In the genomic region with DNA sequence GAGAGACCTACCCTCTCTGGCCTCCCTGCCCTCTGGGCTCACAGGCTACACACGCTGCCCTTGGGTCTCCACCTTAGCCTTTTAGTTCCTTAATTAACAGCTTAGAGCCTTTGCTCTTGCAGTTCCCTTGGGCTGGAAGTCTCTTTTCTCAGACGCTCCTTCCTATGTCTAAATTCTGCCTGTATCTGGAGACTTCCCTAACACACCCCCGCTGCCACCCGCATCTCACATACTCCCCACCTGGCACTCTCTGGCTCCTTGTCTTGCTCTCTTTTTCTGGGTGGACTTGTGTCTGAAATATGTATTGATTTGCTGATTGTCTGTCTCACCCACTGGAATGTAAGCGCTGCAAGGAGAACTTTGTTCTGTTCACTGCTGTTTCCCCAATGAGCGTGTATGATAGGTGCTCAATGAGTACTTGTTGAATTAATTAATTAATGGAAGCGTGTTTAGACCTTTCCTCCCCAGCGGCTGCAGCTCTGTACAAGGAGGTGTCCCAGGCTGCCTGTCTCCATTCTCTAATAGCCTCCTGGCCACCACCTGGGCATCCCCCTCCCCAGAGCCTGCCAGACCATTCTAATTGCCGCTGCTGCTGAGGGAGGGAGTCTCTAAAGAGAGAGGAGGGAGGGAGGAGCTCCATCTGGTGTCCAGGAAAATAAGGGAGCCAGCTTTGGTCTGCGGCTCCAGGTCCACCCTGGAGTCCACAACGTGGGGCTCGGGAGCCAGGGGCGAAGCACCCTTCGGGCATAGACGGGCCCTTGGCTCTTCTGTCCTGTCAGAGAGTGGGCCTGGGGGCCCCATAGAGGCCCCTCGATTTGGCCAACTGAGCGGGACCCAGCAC, we compare ENCODE assay signal across 8 cellular contexts.
DNase-seq lines count a peak whose midpoint lies in the region; ATAC-seq, FAIRE-seq and TF ChIP-seq lines count a peak whose summit lies in the region.
"Had no signal": no experiment of that assay in that cellular context is flagged by ENCODE, and none has a peak within 500 bp of the region (broad histone marks: within the 10 kb centered on the region; RNA-seq: fewer than 3 reads in every experiment).

No MANE protein-coding gene starts in this region.

- no peaks in the 10 kb centered on the region for H3K4me1 ChIP-seq in IMR-90 (ENCODE audit: control insufficient read depth, insufficient read depth, low read length)

- H4K91ac ChIP-seq in IMR-90 (ENCODE audit: insufficient read depth, low read depth, low read length), result no peak overlapping the region

- no peak overlapping the region for H2BK5ac ChIP-seq in IMR-90 (ENCODE audit: low read depth, low read length, poor library complexity, severe bottlenecking)

- ATAC-seq in IMR-90 (ENCODE audit: low read depth) (no peak), GM21576 (IDR thresholded peaks at IDR 0.05; ENCODE audit: unreplicated experiment) (no peak), HG02973 (IDR thresholded peaks at IDR 0.05; ENCODE audit: unreplicated experiment) (no peak)

- H3K27ac ChIP-seq in IMR-90 (ENCODE audit: insufficient read depth, low read length) (no peak overlapping the region), temporal lobe (ENCODE audit: low read depth, low read length) (peak overlapping the region; percentile 91)

- H3K23ac ChIP-seq in IMR-90 (ENCODE audit: low read depth, low read length), result no peak overlapping the region

- TF ChIP-seq CTCF in IMR-90 (conservative IDR thresholded peaks at IDR 0.05; ENCODE audit: low read depth, low read length), result peak; percentile 25; the same call in 1 of the 2 replicates
- TF ChIP-seq CTCF in bronchial epithelial cell (IDR thresholded peaks at IDR 0.05; ENCODE audit: insufficient read depth, low read length, severe bottlenecking), result peak; percentile 30

- H3K9me1 ChIP-seq in IMR-90 (ENCODE audit: insufficient read depth, low read length), result no peaks in the 10 kb centered on the region

- dilution Hi-C loops in IMR-90 (cut with HindIII; ENCODE audit: low sequenced_read_pairs, unreplicated experiment), result no loop called here

- POLR2A ChIA-PET in IMR-90 (lab: Charles Lee; ENCODE audit: unreplicated experiment), result no interaction called here

- no peak overlapping the region for H2BK20ac ChIP-seq in IMR-90 (ENCODE audit: low read depth, low read length)

- no peak for TF ChIP-seq RAD21 in IMR-90 (IDR thresholded peaks at IDR 0.05; ENCODE audit: low read length)

- CTCF ChIA-PET in IMR-90 (lab: Yijun Ruan, JAX), result no interaction called here

- H4K5ac ChIP-seq in IMR-90 (ENCODE audit: low read depth, low read length), result no peak overlapping the region

- no peaks in the 10 kb centered on the region for H3K9me3 ChIP-seq in IMR-90 (ENCODE audit: control insufficient read depth, insufficient read depth, low read length)

- no peak overlapping the region for H2BK15ac ChIP-seq in IMR-90 (ENCODE audit: low read depth, low read length)

- H2AK9ac ChIP-seq in IMR-90 (replicated peaks; ENCODE audit: low read depth, low read length, poor library complexity), result no peak overlapping the region

- intact Hi-C loops in IMR-90 (cut with micrococcal nuclease), result no loop called here

- H2AFZ ChIP-seq in IMR-90 (replicated peaks; ENCODE audit: low read length, poor library complexity), result no peak overlapping the region

- no peak overlapping the region for H3K9ac ChIP-seq in IMR-90 (ENCODE audit: low read depth, low read length)

- H3K36me3 ChIP-seq in IMR-90 (ENCODE audit: control insufficient read depth, insufficient read depth, low read length) (no peaks in the 10 kb centered on the region), bronchial epithelial cell (ENCODE audit: control insufficient read depth, insufficient read depth, low read length) (no peaks in the 10 kb centered on the region)

- H3K27me3 ChIP-seq in IMR-90 (ENCODE audit: control insufficient read depth, insufficient read depth, low read length) (peaks cover 62% of the 10 kb centered on the region), bronchial epithelial cell (ENCODE audit: control insufficient read depth, insufficient read depth, low read length) (peaks cover 21% of the 10 kb centered on the region)

- no peak overlapping the region for H3K18ac ChIP-seq in IMR-90 (ENCODE audit: low read depth, low read length)

- H4K20me1 ChIP-seq in IMR-90 (ENCODE audit: insufficient read depth, low read length), result no peaks in the 10 kb centered on the region

- H2AK5ac ChIP-seq in IMR-90 (ENCODE audit: low read depth, low read length), result no peak overlapping the region

- in situ Hi-C loops in IMR-90 (cut with MboI; ENCODE audit: low sequenced_read_pairs), result no loop called here

- no peak overlapping the region for H3K14ac ChIP-seq in IMR-90 (replicated peaks; ENCODE audit: low read depth, low read length)

- H3K56ac ChIP-seq in IMR-90 (ENCODE audit: extremely low read depth, insufficient read depth, low read length), result no peak overlapping the region

- no TSS peak for BruUV-seq in IMR-90 (replicated peaks; lab: Mats Ljungman, UMichigan)

- no peak for DNase-seq in IMR-90
- no peak for DNase-seq in bronchial epithelial cell (ENCODE audit: low read depth)
- peak; percentile 70 for DNase-seq in inferior parietal cortex (ENCODE audit: extremely low spot score)
- DNase-seq in H4 (ENCODE audit: low spot score), result no peak
- DNase-seq: NCI-H2171 had no signal

- no peak overlapping the region for H2BK120ac ChIP-seq in IMR-90 (ENCODE audit: low read depth, low read length)

- WGBS in IMR-90 (ENCODE audit: extremely low coverage in 2 of 2, insufficient read length in 1 of 2), 2 experiments, result 58% methylated on average over 2 of the region's 17 CpGs; no CpG with 5 or more reads in 1 of the 2 experiments

- no peak for TF ChIP-seq POLR2A in IMR-90 (IDR thresholded peaks at IDR 0.05; ENCODE audit: low read depth, low read length)

- H3K4me3 ChIP-seq in IMR-90 (ENCODE audit: insufficient read depth, low read depth, low read length) (no peak overlapping the region), bronchial epithelial cell (ENCODE audit: low read depth, low read length) (no peak overlapping the region)

- H4K8ac ChIP-seq in IMR-90 (ENCODE audit: low read depth in 2 of 2, low read length in 2 of 2), result no peak overlapping the region

- no peak for FAIRE-seq in bronchial epithelial cell (lab: Jason Lieb, UNC)

- H3K4me2 ChIP-seq in IMR-90 (ENCODE audit: low read depth, low read length), result no peak overlapping the region

- H3K4ac ChIP-seq in IMR-90 (ENCODE audit: low read depth, low read length), result no peak overlapping the region

- H3K79me1 ChIP-seq in IMR-90 (ENCODE audit: low read depth in 1 of 2, low read length in 2 of 2), result no peaks in the 10 kb centered on the region

TF ChIP-seq in IMR-90, 13 proteins besides CTCF, POLR2A, EP300 and RAD21:
- 0 out of 2 replicates have a peak, but pooled peaks have one; percentile 16 for TF ChIP-seq SMC3 (IDR thresholded peaks at IDR 0.05; ENCODE audit: low read depth, low read length)
- no peak for TF ChIP-seq CEBPB (IDR thresholded peaks at IDR 0.05; ENCODE audit: low read depth, low read length)
